In the genomic region with DNA sequence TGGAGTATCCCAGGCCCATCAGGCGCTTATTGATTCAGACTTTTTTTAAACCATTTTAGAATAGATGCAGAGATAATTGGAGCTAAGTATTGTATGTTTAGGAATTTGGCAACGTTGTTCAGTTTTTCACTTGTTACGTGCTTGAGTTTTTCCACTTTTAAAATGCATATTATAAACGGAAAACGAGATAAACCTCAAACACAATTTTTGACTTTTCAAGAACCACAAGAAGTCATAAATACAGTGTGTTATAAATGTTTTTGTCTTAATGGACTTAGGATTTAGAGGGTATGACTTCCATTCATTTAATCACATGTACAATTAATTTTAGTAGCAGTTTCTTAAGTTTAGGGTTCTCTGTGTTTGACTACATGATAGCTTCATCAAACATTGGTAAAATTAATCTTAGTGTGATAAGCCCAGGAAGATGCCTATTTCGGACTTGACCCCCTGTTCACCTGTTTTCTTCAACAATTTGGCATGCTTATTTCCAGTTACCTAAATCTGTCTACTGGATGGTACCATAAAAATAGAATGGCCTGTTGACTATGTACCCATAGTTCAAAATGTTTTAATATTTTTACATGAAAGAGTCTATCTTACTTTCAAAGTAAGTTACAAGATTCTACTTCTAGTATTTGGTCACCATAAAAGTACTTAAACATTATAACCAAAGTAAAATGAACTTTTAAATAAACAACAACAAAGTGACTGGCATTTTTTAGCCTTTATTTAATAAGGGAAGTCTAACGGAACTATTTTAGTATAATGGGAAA, we compare ENCODE assay signal across 9 cellular contexts. TPM values are rescaled to one million over a fixed set of nuclear protein-coding genes. Genes with fewer than 3 reads are reported as not detected.
A peak's percentile ranks its signal among the peaks of the same experiment; 100 is the strongest.
DNase-seq lines count a peak whose midpoint lies in the region; ATAC-seq and TF ChIP-seq lines count a peak whose summit lies in the region.
"Had no signal": no experiment of that assay in that cellular context is flagged by ENCODE, and none has a peak within 500 bp of the region (broad histone marks: within the 10 kb centered on the region; RNA-seq: fewer than 3 reads in every experiment).

No MANE protein-coding gene starts in this region.

- H3K27ac ChIP-seq in HEK293 (ENCODE audit: extremely low read depth, low read depth, low read length) = peak overlapping the region; percentile 93

- no peak for TF ChIP-seq CTCF in HEK293 (tag by site-specific recombination; IDR thresholded peaks at IDR 0.05)

- H3K27me3 Mint-ChIP-seq in activated naive CD8-positive, alpha-beta T cell treated with anti-CD3 and anti-CD28 coated beads, Interleukin-2, amount 10 ng/mL, durations not matched to agents 7 days and 5 days = peaks cover 56% of the 10 kb centered on the region

- H3K9me3 ChIP-seq in HEK293 (ENCODE audit: control insufficient read depth, insufficient read depth, low read depth, low read length) (no peaks in the 10 kb centered on the region), iPS-18c (ENCODE audit: control insufficient read depth, insufficient read depth, low read length) (no peaks in the 10 kb centered on the region)

- H3K9me3 Mint-ChIP-seq in activated naive CD8-positive, alpha-beta T cell treated with anti-CD3 and anti-CD28 coated beads, Interleukin-2, amount 10 ng/mL, durations not matched to agents 7 days and 5 days = no peaks in the 10 kb centered on the region
- no peaks in the 10 kb centered on the region for H3K9me3 Mint-ChIP-seq in stimulated activated effector memory CD8-positive, alpha-beta T cell treated with anti-CD3 and anti-CD28 coated beads, Interleukin-12 subunit alpha, Interleukin-12 subunit beta, amount 100 ng/mL, for 72 hours

- CTCF ChIA-PET in HEK293 (lab: Yijun Ruan, JAX) = interaction anchor here (0.6 to 1.0 kb wide), 4 partner anchors 24 to 101 kb away, joined by 3 to 4 read pairs (median 3); no protein-coding TSS in a partner anchor

- H3K4me1 Mint-ChIP-seq in activated naive CD8-positive, alpha-beta T cell treated with anti-CD3 and anti-CD28 coated beads, Interleukin-2, amount 10 ng/mL, durations not matched to agents 7 days and 5 days = peaks cover 2% of the 10 kb centered on the region
- no peaks in the 10 kb centered on the region for H3K4me1 Mint-ChIP-seq in stimulated activated effector memory CD8-positive, alpha-beta T cell treated with anti-CD3 and anti-CD28 coated beads, Interleukin-12 subunit alpha, Interleukin-12 subunit beta, amount 100 ng/mL, for 72 hours

- peak overlapping the region; percentile 64 for H3K4me3 Mint-ChIP-seq in activated naive CD8-positive, alpha-beta T cell treated with anti-CD3 and anti-CD28 coated beads, Interleukin-2, amount 10 ng/mL, durations not matched to agents 7 days and 5 days
- H3K4me3 Mint-ChIP-seq in stimulated activated effector memory CD8-positive, alpha-beta T cell treated with anti-CD3 and anti-CD28 coated beads, Interleukin-12 subunit alpha, Interleukin-12 subunit beta, amount 100 ng/mL, for 72 hours = peak overlapping the region; percentile 68

- H3K36me3 ChIP-seq in HEK293 (ENCODE audit: control insufficient read depth in 2 of 2, insufficient read depth in 1 of 2, low read length in 2 of 2) = no peaks in the 10 kb centered on the region

- no peaks in the 10 kb centered on the region; the same call in 1 of the 2 replicates for H3K4me1 ChIP-seq in HEK293 (ENCODE audit: control insufficient read depth, insufficient read depth, low read length)

- H3K36me3 Mint-ChIP-seq in activated naive CD8-positive, alpha-beta T cell treated with anti-CD3 and anti-CD28 coated beads, Interleukin-2, amount 10 ng/mL, durations not matched to agents 7 days and 5 days = peaks cover 2% of the 10 kb centered on the region
- no peaks in the 10 kb centered on the region for H3K36me3 Mint-ChIP-seq in stimulated activated effector memory CD8-positive, alpha-beta T cell treated with anti-CD3 and anti-CD28 coated beads, Interleukin-12 subunit alpha, Interleukin-12 subunit beta, amount 100 ng/mL, for 72 hours

- peak overlapping the region; percentile 91 for H3K4me3 ChIP-seq in HEK293 (ENCODE audit: low read depth, low read length)
- H3K4me3 ChIP-seq in iPS-18c (ENCODE audit: insufficient read depth, low read depth, low read length) = peak overlapping the region; percentile 80; the same call in 1 of the 2 replicates

- ATAC-seq in activated naive CD8-positive, alpha-beta T cell treated with anti-CD3 and anti-CD28 coated beads, Interleukin-2, amount 10 ng/mL, durations not matched to agents 7 days and 5 days (ENCODE audit: low read depth) = no peak
- ATAC-seq in stimulated activated effector memory CD8-positive, alpha-beta T cell treated with anti-CD3 and anti-CD28 coated beads, Interleukin-12 subunit alpha, Interleukin-12 subunit beta, amount 100 ng/mL, for 72 hours = no peak
- ATAC-seq in GM21515 (IDR thresholded peaks at IDR 0.05; ENCODE audit: unreplicated experiment) = no peak

- no peak for DNase-seq in activated naive CD8-positive, alpha-beta T cell treated with anti-CD3 and anti-CD28 coated beads, Interleukin-2, amount 10 ng/mL, durations not matched to agents 7 days and 5 days
- DNase-seq in stimulated activated effector memory CD8-positive, alpha-beta T cell treated with anti-CD3 and anti-CD28 coated beads, Interleukin-12 subunit alpha, Interleukin-12 subunit beta, amount 100 ng/mL, for 72 hours (ENCODE audit: low spot score in 2 of 2) = no peak
- no peak for DNase-seq in stimulated activated CD4-positive, alpha-beta T cell treated with anti-CD3 and anti-CD28 coated beads, Interleukin-4, amount 100 ng/mL, for 1 hour
- no peak for DNase-seq in activated effector memory CD4-positive, alpha-beta T cell treated with Interleukin-2 at 50 U/mL for 16 hours
- DNase-seq: GOT3, NCI-H1436 treated with DMSO at 0.1 percent for 48 hours had no signal

- POLR2A ChIA-PET in HEK293 (lab: Yijun Ruan, JAX) = interaction anchor here (1.0 to 1.3 kb wide), 2 partner anchors 12 to 63 kb away, joined by 3 to 5 read pairs; no protein-coding TSS in a partner anchor
- POLR2A ChIA-PET in activated naive CD8-positive, alpha-beta T cell treated with anti-CD3 and anti-CD28 coated beads, Interleukin-2, amount 10 ng/mL, durations not matched to agents 7 days and 5 days (lab: Charles Lee) = no interaction called here

- no peak overlapping the region for H3K27ac Mint-ChIP-seq in activated naive CD8-positive, alpha-beta T cell treated with anti-CD3 and anti-CD28 coated beads, Interleukin-2, amount 10 ng/mL, durations not matched to agents 7 days and 5 days
- H3K27ac Mint-ChIP-seq in stimulated activated effector memory CD8-positive, alpha-beta T cell treated with anti-CD3 and anti-CD28 coated beads, Interleukin-12 subunit alpha, Interleukin-12 subunit beta, amount 100 ng/mL, for 72 hours = peak overlapping the region; percentile 21

TF ChIP-seq in HEK293, 187 proteins besides CTCF, POLR2A, EP300 and RAD21:
- TF ChIP-seq ZNF394 (tag by site-specific recombination; IDR thresholded peaks at IDR 0.05; ENCODE audit: borderline replicate concordance) (no peak), TCF7L2 (IDR thresholded peaks at IDR 0.05; ENCODE audit: borderline replicate concordance, low read depth, low read length) (0 out of 2 replicates have a peak, but pooled peaks have one; percentile 0), ZBTB44 (tag by site-specific recombination; IDR thresholded peaks at IDR 0.05) (no peak), GLIS2 (tag by site-specific recombination; IDR thresholded peaks at IDR 0.05) (no peak), ZNF623 (tag by site-specific recombination; IDR thresholded peaks at IDR 0.05) (no peak), ZNF561 (tag by site-specific recombination; IDR thresholded peaks at IDR 0.05; ENCODE audit: borderline replicate concordance) (no peak), ZNF311 (tag by site-specific recombination; IDR thresholded peaks at IDR 0.05; ENCODE audit: borderline replicate concordance) (no peak), ZNF600 (tag by site-specific recombination; IDR thresholded peaks at IDR 0.05) (no peak)
- TF ChIP-seq, protein P1, sequence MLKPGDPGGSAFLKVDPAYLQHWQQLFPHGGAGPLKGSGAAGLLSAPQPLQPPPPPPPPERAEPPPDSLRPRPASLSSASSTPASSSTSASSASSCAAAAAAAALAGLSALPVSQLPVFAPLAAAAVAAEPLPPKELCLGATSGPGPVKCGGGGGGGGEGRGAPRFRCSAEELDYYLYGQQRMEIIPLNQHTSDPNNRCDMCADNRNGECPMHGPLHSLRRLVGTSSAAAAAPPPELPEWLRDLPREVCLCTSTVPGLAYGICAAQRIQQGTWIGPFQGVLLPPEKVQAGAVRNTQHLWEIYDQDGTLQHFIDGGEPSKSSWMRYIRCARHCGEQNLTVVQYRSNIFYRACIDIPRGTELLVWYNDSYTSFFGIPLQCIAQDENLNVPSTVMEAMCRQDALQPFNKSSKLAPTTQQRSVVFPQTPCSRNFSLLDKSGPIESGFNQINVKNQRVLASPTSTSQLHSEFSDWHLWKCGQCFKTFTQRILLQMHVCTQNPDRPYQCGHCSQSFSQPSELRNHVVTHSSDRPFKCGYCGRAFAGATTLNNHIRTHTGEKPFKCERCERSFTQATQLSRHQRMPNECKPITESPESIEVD (tag by site-specific recombination; IDR thresholded peaks at IDR 0.05) = peak; percentile 92

RNA-seq across cellular contexts. Expression of gene ZC3H12C, which starts 1.3 kb away (rescaled TPM):
- total RNA-seq in activated naive CD8-positive, alpha-beta T cell treated with anti-CD3 and anti-CD28 coated beads, Interleukin-2, amount 10 ng/mL, durations not matched to agents 7 days and 5 days = under 1 TPM; 0.28 TPM
